7 cellular contexts compared by ENCODE assay signal in genomic region chr13:114103289-114103621, GRCh38. TPM values are rescaled to one million over a fixed set of nuclear protein-coding genes. Genes with fewer than 3 reads are reported as not detected.
A peak's percentile ranks its signal among the peaks of the same experiment; 100 is the strongest.
DNase-seq lines count a peak whose midpoint lies in the region; ATAC-seq and TF ChIP-seq lines count a peak whose summit lies in the region.
"Not testable (repeated sequence)": the region's sequence is repeated elsewhere in the genome, so short reads cannot be mapped to it uniquely, and the experiment has no call there.

No MANE protein-coding gene starts in this region.

- not testable (repeated sequence) for H3K4me3 ChIP-seq in CD8-positive, alpha-beta T cell (ENCODE audit: low read depth, low read length); Panc1 (ENCODE audit: low read depth in 2 of 2, low read length in 2 of 2); neural progenitor cell; spleen

- H3K4me2 ChIP-seq in neural progenitor cell = not testable (repeated sequence)

- peaks cover 27% of the 10 kb centered on the region for H3K36me3 ChIP-seq in CD8-positive, alpha-beta T cell (ENCODE audit: insufficient read depth, low read length)
- not testable (repeated sequence) for H3K36me3 ChIP-seq in Panc1 (ENCODE audit: control insufficient read depth, insufficient read depth, low read length); neural progenitor cell
- peaks cover 0 to 19% (median 0%) of the 10 kb centered on the region in 6 donors for H3K36me3 ChIP-seq in spleen

- ATAC-seq in CD8-positive, alpha-beta T cell; Panc1; activated CD4-positive, alpha-beta T cell treated with anti-CD3 and anti-CD28 coated beads for 36 hours; activated naive CD8-positive, alpha-beta T cell treated with anti-CD3 and anti-CD28 coated beads, Interleukin-2, amount 10 ng/mL, durations not matched to agents 7 days and 5 days (ENCODE audit: low read depth): not testable (repeated sequence)

- H4K20me1 ChIP-seq in neural progenitor cell (ENCODE audit: low read depth) = not testable (repeated sequence)

- H3K27ac ChIP-seq in CD8-positive, alpha-beta T cell (ENCODE audit: low read depth, low read length); neural progenitor cell: not testable (repeated sequence)
- H3K27ac ChIP-seq in Panc1 (ENCODE audit: low read length) (peak overlapping the region; percentile 90), spleen (peak overlapping the region in 1 of 8 donors; percentile 16)

- in situ Hi-C loops in Panc1 (cut with HindIII; ENCODE audit: low pct_unique_long_range_greater_than_20kb, low sequenced_read_pairs) = not testable (repeated sequence)

- H3K27me3 Mint-ChIP-seq in CD8-positive, alpha-beta T cell (ENCODE audit: low read depth); activated CD4-positive, alpha-beta T cell treated with anti-CD3 and anti-CD28 coated beads for 36 hours; activated naive CD8-positive, alpha-beta T cell treated with anti-CD3 and anti-CD28 coated beads, Interleukin-2, amount 10 ng/mL, durations not matched to agents 7 days and 5 days; neural progenitor cell (ENCODE audit: insufficient read depth, low read depth): not testable (repeated sequence)
- H3K27me3 Mint-ChIP-seq in immature natural killer cell (ENCODE audit: low read depth in 3 of 3) = peaks cover 39 to 75% (median 59%) of the 10 kb centered on the region in 3 donors

- H3K9me3 ChIP-seq in CD8-positive, alpha-beta T cell (ENCODE audit: low read length); Panc1 (ENCODE audit: control insufficient read depth, insufficient read depth, low read depth, low read length); neural progenitor cell (ENCODE audit: low read depth); spleen: not testable (repeated sequence)

- CTCF ChIA-PET in CD8-positive, alpha-beta T cell (lab: Charles Lee); Panc1 (lab: Charles Lee); activated CD4-positive, alpha-beta T cell treated with anti-CD3 and anti-CD28 coated beads for 36 hours (lab: Charles Lee): not testable (repeated sequence)

- not testable (repeated sequence) for TF ChIP-seq CTCF in CD8-positive, alpha-beta T cell (IDR thresholded peaks at IDR 0.05); Panc1 (IDR thresholded peaks at IDR 0.05); neural progenitor cell (IDR thresholded peaks at IDR 0.05); spleen (IDR thresholded peaks at IDR 0.05 in 8 of 11, conservative IDR thresholded peaks at IDR 0.05 in 3 of 11)

- intact Hi-C loops in CD8-positive, alpha-beta T cell (cut with DNase I, micrococcal nuclease); activated CD4-positive, alpha-beta T cell treated with anti-CD3 and anti-CD28 coated beads for 36 hours (cut with DNase I, micrococcal nuclease); spleen (cut with DNase I; ENCODE audit: low total_unique reads): not testable (repeated sequence)
- intact Hi-C loops in Panc1 (cut with micrococcal nuclease; ENCODE audit: unreplicated experiment) = loop anchor here (5.0 kb wide), 1 partner anchor 36 kb away; no protein-coding TSS in a partner anchor

- H3K27ac Mint-ChIP-seq in CD8-positive, alpha-beta T cell = peak overlapping the region; percentile 45
- H3K27ac Mint-ChIP-seq in activated CD4-positive, alpha-beta T cell treated with anti-CD3 and anti-CD28 coated beads for 36 hours = peak overlapping the region; percentile 29
- not testable (repeated sequence) for H3K27ac Mint-ChIP-seq in activated naive CD8-positive, alpha-beta T cell treated with anti-CD3 and anti-CD28 coated beads, Interleukin-2, amount 10 ng/mL, durations not matched to agents 7 days and 5 days
- H3K27ac Mint-ChIP-seq in immature natural killer cell = peak overlapping the region; percentile 73 to 96 (median 89)
- peak overlapping the region; percentile 81 for H3K27ac Mint-ChIP-seq in neural progenitor cell

- POLR2A ChIA-PET in CD8-positive, alpha-beta T cell (lab: Charles Lee); Panc1 (lab: Charles Lee); activated CD4-positive, alpha-beta T cell treated with anti-CD3 and anti-CD28 coated beads for 36 hours (lab: Charles Lee); activated naive CD8-positive, alpha-beta T cell treated with anti-CD3 and anti-CD28 coated beads, Interleukin-2, amount 10 ng/mL, durations not matched to agents 7 days and 5 days (lab: Charles Lee): not testable (repeated sequence)

- peaks cover 45% of the 10 kb centered on the region for H3K36me3 Mint-ChIP-seq in CD8-positive, alpha-beta T cell
- not testable (repeated sequence) for H3K36me3 Mint-ChIP-seq in activated CD4-positive, alpha-beta T cell treated with anti-CD3 and anti-CD28 coated beads for 36 hours (ENCODE audit: low read depth); activated naive CD8-positive, alpha-beta T cell treated with anti-CD3 and anti-CD28 coated beads, Interleukin-2, amount 10 ng/mL, durations not matched to agents 7 days and 5 days; immature natural killer cell; neural progenitor cell

- H3K9me3 Mint-ChIP-seq in CD8-positive, alpha-beta T cell; activated CD4-positive, alpha-beta T cell treated with anti-CD3 and anti-CD28 coated beads for 36 hours (ENCODE audit: low read depth); activated naive CD8-positive, alpha-beta T cell treated with anti-CD3 and anti-CD28 coated beads, Interleukin-2, amount 10 ng/mL, durations not matched to agents 7 days and 5 days; immature natural killer cell; neural progenitor cell: not testable (repeated sequence)

- H2AFZ ChIP-seq in neural progenitor cell (replicated peaks) = not testable (repeated sequence)

- H3K9ac ChIP-seq in neural progenitor cell = not testable (repeated sequence)

- H3K79me2 ChIP-seq in neural progenitor cell (ENCODE audit: low read depth) = not testable (repeated sequence)

- WGBS in spleen, 5 donors = 60 to 100% (median 96%) methylated on average over 1 to 16 of the region's 20 CpGs

- not testable (repeated sequence) for H3K4me3 Mint-ChIP-seq in CD8-positive, alpha-beta T cell; activated CD4-positive, alpha-beta T cell treated with anti-CD3 and anti-CD28 coated beads for 36 hours; activated naive CD8-positive, alpha-beta T cell treated with anti-CD3 and anti-CD28 coated beads, Interleukin-2, amount 10 ng/mL, durations not matched to agents 7 days and 5 days; neural progenitor cell
- H3K4me3 Mint-ChIP-seq in immature natural killer cell = peak overlapping the region in 4 of 5 donors; percentile 38 to 42 (median 39)

- not testable (repeated sequence) for TF ChIP-seq POLR2A in spleen (IDR thresholded peaks at IDR 0.05)

- not testable (repeated sequence) for BruUV-seq in Panc1 (replicated peaks; lab: Mats Ljungman, UMichigan)

- not testable (repeated sequence) for H3K27me3 ChIP-seq in CD8-positive, alpha-beta T cell (ENCODE audit: insufficient read depth, low read length); Panc1 (ENCODE audit: control insufficient read depth, insufficient read depth, low read length); neural progenitor cell; spleen (replicated peaks in 1 of 7)

- H3K4me1 ChIP-seq in CD8-positive, alpha-beta T cell (ENCODE audit: insufficient read depth, low read length) = peaks cover 86% of the 10 kb centered on the region
- H3K4me1 ChIP-seq in Panc1 (ENCODE audit: control insufficient read depth, insufficient read depth, low read length) (peaks cover 54% of the 10 kb centered on the region), spleen (peaks cover 0 to 82% (median 63%) of the 10 kb centered on the region in 6 donors)
- H3K4me1 ChIP-seq in neural progenitor cell = not testable (repeated sequence)

- peaks cover 72% of the 10 kb centered on the region for H3K4me1 Mint-ChIP-seq in CD8-positive, alpha-beta T cell (ENCODE audit: low read depth)
- H3K4me1 Mint-ChIP-seq in activated CD4-positive, alpha-beta T cell treated with anti-CD3 and anti-CD28 coated beads for 36 hours = peaks cover 61% of the 10 kb centered on the region
- not testable (repeated sequence) for H3K4me1 Mint-ChIP-seq in activated naive CD8-positive, alpha-beta T cell treated with anti-CD3 and anti-CD28 coated beads, Interleukin-2, amount 10 ng/mL, durations not matched to agents 7 days and 5 days
- H3K4me1 Mint-ChIP-seq in immature natural killer cell (peaks cover 71 to 75% of the 10 kb centered on the region in 2 donors), neural progenitor cell (peaks cover 37% of the 10 kb centered on the region)

- DNase-seq in CD8-positive, alpha-beta T cell = peak in 1 of 7 experiments; percentile 21
- DNase-seq in Panc1 (ENCODE audit: low read depth, low spot score); activated CD4-positive, alpha-beta T cell treated with anti-CD3 and anti-CD28 coated beads for 36 hours; immature natural killer cell; neural progenitor cell (ENCODE audit: low spot score): not testable (repeated sequence)
- DNase-seq in activated naive CD8-positive, alpha-beta T cell treated with anti-CD3 and anti-CD28 coated beads, Interleukin-2, amount 10 ng/mL, durations not matched to agents 7 days and 5 days = peak; percentile 24
- DNase-seq in spleen = peak; percentile 50

- H3F3A ChIP-seq in neural progenitor cell (ENCODE audit: low read depth) = peaks cover 30% of the 10 kb centered on the region

RNA-seq across cellular contexts. Expression of gene RASA3, which starts 29.2 kb away (rescaled TPM):
- 100 to 1,000 TPM; 144 TPM for total RNA-seq in CD8-positive, alpha-beta T cell
- total RNA-seq in Panc1 (2021; ENCODE audit: unreplicated experiment) (33.7 TPM), neural progenitor cell (ENCODE audit: low replicate concordance) (2.9 and 6.0 TPM in 2 replicates), spleen (10 to 100 TPM; 35.9 to 52.8 (median 52.0) TPM)
- 38.4 TPM for polyA plus RNA-seq in Panc1 (2012; ENCODE audit: insufficient read length)
- total RNA-seq in activated CD4-positive, alpha-beta T cell treated with anti-CD3 and anti-CD28 coated beads for 36 hours = 10 to 100 TPM; 33.0 to 34.7 TPM
- 10 to 100 TPM; 65.6 to 73.9 TPM for total RNA-seq in activated naive CD8-positive, alpha-beta T cell treated with anti-CD3 and anti-CD28 coated beads, Interleukin-2, amount 10 ng/mL, durations not matched to agents 7 days and 5 days
- polyA plus RNA-seq in immature natural killer cell (100 to 1,000 TPM in 1 of 3 donors, 10 to 100 TPM in 2; 37.4 to 153 (median 64.8) TPM), spleen (10 to 100 TPM; 11.7 to 17.2 (median 12.1) TPM)
